ENCODE assay signal across 14 cellular contexts in genomic region chr6:894274-894673, GRCh38.
A peak's percentile ranks its signal among the peaks of the same experiment; 100 is the strongest.
DNase-seq lines count a peak whose midpoint lies in the region; ATAC-seq and TF ChIP-seq lines count a peak whose summit lies in the region.
"Had no signal": no experiment of that assay in that cellular context is flagged by ENCODE, and none has a peak within 500 bp of the region (broad histone marks: within the 10 kb centered on the region; RNA-seq: fewer than 3 reads in every experiment).

No MANE protein-coding gene starts in this region.

- H3K27ac Mint-ChIP-seq in activated naive CD4-positive, alpha-beta T cell treated with anti-CD3 and anti-CD28 coated beads for 36 hours = no peak overlapping the region
- H3K27ac Mint-ChIP-seq in H9 = peak overlapping the region in 1 of 3 experiments; percentile 35; a peak in 1 of 7 replicates
- no peak overlapping the region for H3K27ac Mint-ChIP-seq in activated T-helper 17 cell treated with anti-CD3 and anti-CD28 coated beads, Interleukin-2, amount 50 U/mL, for 72 hours
- H3K27ac Mint-ChIP-seq: effector memory CD8-positive, alpha-beta T cell; mesothelial cell of epicardium had no signal

- H3K23me2 ChIP-seq in H9 (ENCODE audit: insufficient read length, low read depth, low read length, poor library complexity, severe bottlenecking) = no peaks in the 10 kb centered on the region

- H3K36me3 Mint-ChIP-seq in activated naive CD4-positive, alpha-beta T cell treated with anti-CD3 and anti-CD28 coated beads for 36 hours (ENCODE audit: low read depth) = no peaks in the 10 kb centered on the region
- H3K36me3 Mint-ChIP-seq in H9 (ENCODE audit: insufficient read depth in 1 of 3, low read depth in 3 of 3) = no peaks in the 10 kb centered on the region; a peak in 2 of 7 replicates
- no peaks in the 10 kb centered on the region for H3K36me3 Mint-ChIP-seq in activated T-helper 17 cell treated with anti-CD3 and anti-CD28 coated beads, Interleukin-2, amount 50 U/mL, for 72 hours (ENCODE audit: low read depth)
- H3K36me3 Mint-ChIP-seq: mesothelial cell of epicardium had no signal

- no peak overlapping the region for H3T11ph ChIP-seq in H9 (ENCODE audit: low read length)

- no peak overlapping the region for H3K23ac ChIP-seq in H9 (ENCODE audit: insufficient read length, low read depth, low read length)

- H3K4me3 ChIP-seq in retinal pigment epithelial cell (ENCODE audit: low read length) = no peak overlapping the region
- no peak overlapping the region for H3K4me3 ChIP-seq in thyroid gland (replicated peaks in 1 of 3)

- no peaks in the 10 kb centered on the region for H3K79me1 ChIP-seq in H9 (ENCODE audit: insufficient read depth, low read depth, low read length, poor library complexity, severe bottlenecking)

- no peaks in the 10 kb centered on the region for H3K9me3 Mint-ChIP-seq in activated naive CD4-positive, alpha-beta T cell treated with anti-CD3 and anti-CD28 coated beads for 36 hours
- peaks cover 0 to 3% of the 10 kb centered on the region in 2 experiments; a peak in 1 of 5 replicates for H3K9me3 Mint-ChIP-seq in H9
- no peaks in the 10 kb centered on the region for H3K9me3 Mint-ChIP-seq in activated T-helper 17 cell treated with anti-CD3 and anti-CD28 coated beads, Interleukin-2, amount 50 U/mL, for 72 hours
- H3K9me3 Mint-ChIP-seq: effector memory CD8-positive, alpha-beta T cell; mesothelial cell of epicardium had no signal

- H3K27ac ChIP-seq in H9 (ENCODE audit: insufficient read length, low read depth, low read length) (no peak overlapping the region), thyroid gland (no peak overlapping the region)

- H3K4me2 ChIP-seq in H9 (ENCODE audit: insufficient read depth, insufficient read length, low read length) = no peak overlapping the region

- no peak overlapping the region for H2AK5ac ChIP-seq in H9 (ENCODE audit: insufficient read length, low read length)

- no peak overlapping the region for H2AFZ ChIP-seq in H9 (ENCODE audit: low read length)

- H4K91ac ChIP-seq in H9 (ENCODE audit: insufficient read length, low read depth, low read length) = no peak overlapping the region

- no peak overlapping the region for H3K4ac ChIP-seq in H9 (ENCODE audit: low read depth, low read length)

- H3K4me3 Mint-ChIP-seq in activated naive CD4-positive, alpha-beta T cell treated with anti-CD3 and anti-CD28 coated beads for 36 hours = no peak overlapping the region
- H3K4me3 Mint-ChIP-seq in H9 = no peak overlapping the region
- H3K4me3 Mint-ChIP-seq in activated T-helper 17 cell treated with anti-CD3 and anti-CD28 coated beads, Interleukin-2, amount 50 U/mL, for 72 hours = no peak overlapping the region
- H3K4me3 Mint-ChIP-seq: effector memory CD8-positive, alpha-beta T cell; mesothelial cell of epicardium had no signal

- no peaks in the 10 kb centered on the region for H4K20me1 ChIP-seq in H9 (ENCODE audit: control insufficient read depth, insufficient read depth, insufficient read length)

- H3K79me2 ChIP-seq in H9 (ENCODE audit: insufficient read depth, low read length) = no peaks in the 10 kb centered on the region

- no peak overlapping the region for H3K18ac ChIP-seq in H9 (ENCODE audit: insufficient read length, low read depth, low read length)

- H2BK15ac ChIP-seq in H9 (ENCODE audit: low read depth, low read length) = no peak overlapping the region

- CTCF ChIA-PET in activated naive CD4-positive, alpha-beta T cell treated with anti-CD3 and anti-CD28 coated beads for 36 hours (lab: Charles Lee) = interaction anchor here (0.7 to 1.2 kb wide), 3 partner anchors 97 to 749 kb away, joined by 3 to 6 read pairs (median 3); no protein-coding TSS in a partner anchor

- no peak for TF ChIP-seq POLR2A in thyroid gland (IDR thresholded peaks at IDR 0.05)

- H3K36me3 ChIP-seq in thyroid gland = no peaks in the 10 kb centered on the region

- no peak overlapping the region for H4K8ac ChIP-seq in H9 (replicated peaks; ENCODE audit: insufficient read length, low read depth, low read length)

- H3K56ac ChIP-seq in H9 (ENCODE audit: insufficient read length, low read depth, low read length) = no peak overlapping the region

- no peak overlapping the region for H2BK5ac ChIP-seq in H9 (ENCODE audit: insufficient read length, low read length)

- DNase-seq in activated naive CD4-positive, alpha-beta T cell treated with anti-CD3 and anti-CD28 coated beads for 36 hours = peak; percentile 43
- no peak for DNase-seq in activated naive CD4-positive, alpha-beta T cell treated with anti-CD3 and anti-CD28 coated beads, Interleukin-2, amount 50 U/mL, for 16 hours
- DNase-seq in H9 (peak; percentile 39), retinal pigment epithelial cell (ENCODE audit: low read depth) (no peak), thyroid gland (no peak), UCSD-AML1 (lab: John Stamatoyannopoulos, UW; ENCODE audit: unreplicated experiment) (no peak)
- DNase-seq: activated CD4-positive, alpha-beta T cell treated with anti-CD3 and anti-CD28 coated beads, Interleukin-2, amount 50 U/mL, for 4 hours; activated gamma-delta T cell treated with Interleukin-2 at 50 U/mL for 16 hours; effector memory CD8-positive, alpha-beta T cell; NCI-H1105; NCI-H2227 treated with DMSO at 0.1 percent for 48 hours had no signal

- no peaks in the 10 kb centered on the region for H3K9me3 ChIP-seq in H9 (ENCODE audit: control insufficient read depth, low read depth, low read length)
- H3K9me3 ChIP-seq in thyroid gland = no peaks in the 10 kb centered on the region

- intact Hi-C loops in activated naive CD4-positive, alpha-beta T cell treated with anti-CD3 and anti-CD28 coated beads for 36 hours (cut with micrococcal nuclease) = no loop called here
- intact Hi-C loops in thyroid gland (cut with DNase I) = no loop called here

- peak; percentile 70 for TF ChIP-seq CTCF in H9 (conservative IDR thresholded peaks at IDR 0.05)
- TF ChIP-seq CTCF in retinal pigment epithelial cell (conservative IDR thresholded peaks at IDR 0.05; ENCODE audit: low read depth, low read length) = peak; percentile 31
- TF ChIP-seq CTCF in thyroid gland (IDR thresholded peaks at IDR 0.05) = no peak

- H2BK120ac ChIP-seq in H9 (ENCODE audit: low read depth, low read length, poor library complexity, severe bottlenecking) = no peak overlapping the region

- H3K9ac ChIP-seq in H9 (ENCODE audit: extremely low read depth, insufficient read length, low read length) = no peak overlapping the region

- ATAC-seq in activated T-helper 17 cell treated with anti-CD3 and anti-CD28 coated beads, Interleukin-2, amount 50 U/mL, for 72 hours (replicated peaks) = peak; percentile 26
- no peak for ATAC-seq in GM19324 (IDR thresholded peaks at IDR 0.05; ENCODE audit: low FRiP score, unreplicated experiment)
- ATAC-seq: effector memory CD8-positive, alpha-beta T cell had no signal

- no peaks in the 10 kb centered on the region for H3K4me1 ChIP-seq in H9 (ENCODE audit: insufficient read depth, low read length)
- H3K4me1 ChIP-seq in thyroid gland = no peaks in the 10 kb centered on the region

- no peaks in the 10 kb centered on the region for H3K27me3 ChIP-seq in H9 (ENCODE audit: insufficient read depth, low read length)
- no peaks in the 10 kb centered on the region for H3K27me3 ChIP-seq in thyroid gland

- no peak overlapping the region for H2BK20ac ChIP-seq in H9 (ENCODE audit: low read depth, low read length, poor library complexity, severe bottlenecking)

- H2BK12ac ChIP-seq in H9 (ENCODE audit: insufficient read length, low read depth, low read length) = no peak overlapping the region

- WGBS in H9 (ENCODE audit: extremely low coverage, insufficient read length, low lambda C conversion rate) = no CpG with 5 or more reads among the region's 6 CpGs
- 78% methylated on average over 6 of the region's 6 CpGs for WGBS in thyroid gland, 2 donors

- no peak overlapping the region for H4K5ac ChIP-seq in H9 (ENCODE audit: insufficient read length, low read depth, low read length)

- no peaks in the 10 kb centered on the region for H3K4me1 Mint-ChIP-seq in activated naive CD4-positive, alpha-beta T cell treated with anti-CD3 and anti-CD28 coated beads for 36 hours (ENCODE audit: low read depth)
- H3K4me1 Mint-ChIP-seq in H9 = no peaks in the 10 kb centered on the region
- H3K4me1 Mint-ChIP-seq in activated T-helper 17 cell treated with anti-CD3 and anti-CD28 coated beads, Interleukin-2, amount 50 U/mL, for 72 hours = no peaks in the 10 kb centered on the region

- H3K14ac ChIP-seq in H9 (ENCODE audit: insufficient read depth, low read length) = no peak overlapping the region

- peaks cover 8% of the 10 kb centered on the region for H3K27me3 Mint-ChIP-seq in activated naive CD4-positive, alpha-beta T cell treated with anti-CD3 and anti-CD28 coated beads for 36 hours (ENCODE audit: low read depth)
- H3K27me3 Mint-ChIP-seq in H9 (ENCODE audit: low read depth) = peaks cover 5% of the 10 kb centered on the region
- H3K27me3 Mint-ChIP-seq in activated T-helper 17 cell treated with anti-CD3 and anti-CD28 coated beads, Interleukin-2, amount 50 U/mL, for 72 hours = peaks cover 16% of the 10 kb centered on the region

Comparison
In these comparisons a context has a peak if more than half of its experiments do, and no peak if none do; other contexts are left out.
1. DNase-seq: peak in activated naive CD4-positive, alpha-beta T cell treated with anti-CD3 and anti-CD28 coated beads for 36 hours (single experiment) and H9 (single experiment); none in activated naive CD4-positive, alpha-beta T cell treated with anti-CD3 and anti-CD28 coated beads, Interleukin-2, amount 50 U/mL, for 16 hours (single experiment), retinal pigment epithelial cell (single experiment), thyroid gland (0 of 2) and UCSD-AML1 (single experiment).
2. CTCF ChIP-seq: peak in H9 (single experiment) and retinal pigment epithelial cell (single experiment); none in thyroid gland (0 of 6).